In the genomic region with DNA sequence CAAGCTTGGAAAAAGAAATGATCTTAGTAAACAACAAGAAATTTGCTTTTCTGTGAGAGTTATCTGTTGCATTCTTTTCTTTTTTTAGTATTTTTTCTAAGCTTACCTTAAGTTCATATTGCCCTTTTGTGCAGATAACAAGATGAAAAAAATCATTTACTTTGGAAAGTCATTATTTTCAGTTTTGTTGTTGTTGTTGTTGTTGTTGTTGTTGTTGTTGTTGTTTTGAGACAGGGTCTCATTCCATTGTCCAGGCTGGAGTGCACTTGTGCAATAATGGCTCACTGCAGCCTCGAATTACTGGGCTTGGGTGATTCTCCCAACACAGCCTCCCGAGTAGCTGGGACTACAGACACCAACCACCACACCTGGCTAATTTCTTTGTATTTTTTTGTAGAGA, we compare ENCODE assay signal across 17 cellular contexts. TPM values are rescaled to one million over a fixed set of nuclear protein-coding genes. Genes with fewer than 3 reads are reported as not detected.
DNase-seq lines count a peak whose midpoint lies in the region; ATAC-seq, FAIRE-seq and TF ChIP-seq lines count a peak whose summit lies in the region.
"Had no signal": no experiment of that assay in that cellular context is flagged by ENCODE, and none has a peak within 500 bp of the region (broad histone marks: within the 10 kb centered on the region; RNA-seq: fewer than 3 reads in every experiment).

No MANE protein-coding gene starts in this region.

- TF ChIP-seq RAD21 in HepG2 (CRISPR knock-in tag; IDR thresholded peaks at IDR 0.05): no peak
- TF ChIP-seq RAD21 in GM12878 (IDR thresholded peaks at IDR 0.05; ENCODE audit: insufficient read depth, low read depth, low read length): no peak

- H3K9me3 ChIP-seq in HepG2 (ENCODE audit: low read length): no peaks in the 10 kb centered on the region
- H3K9me3 ChIP-seq in right lobe of liver: no peaks in the 10 kb centered on the region
- no peaks in the 10 kb centered on the region for H3K9me3 ChIP-seq in GM12878 (replicated peaks; ENCODE audit: control insufficient read depth, insufficient read depth, low read length)
- H3K9me3 ChIP-seq in neutrophil: no peaks in the 10 kb centered on the region
- H3K9me3 ChIP-seq: Caco-2 had no signal

- DNase-seq in HepG2 (ENCODE audit: low spot score) (no peak), right lobe of liver (no peak), GM12878 (ENCODE audit: low read depth, low spot score) (no peak), ACHN (no peak), anterior cingulate cortex (lab: John Stamatoyannopoulos, UW) (no peak)
- DNase-seq: 8988T; Caco-2; Calu3; CD4-positive, alpha-beta T cell; CD8-positive, alpha-beta T cell; DMS79 treated with DMSO at 0.1 percent for 48 hours had no signal

- SMC1A ChIA-PET in GM12878 (lab: Charles Lee; ENCODE audit: uncharacterized antibody, unreplicated experiment): interaction anchor here (0.7 to 5.3 kb wide), 8 partner anchors 10 to 162 kb away, joined by 3 to 21 read pairs (median 3); partner anchors contain the start of gene STX11

- H3K27me3 ChIP-seq in HepG2 (ENCODE audit: control insufficient read depth in 1 of 2, insufficient read depth in 2 of 2, low read length in 2 of 2) (0 out of 5 replicates have a peak, but pooled peaks cover 0 to 1% of the 10 kb centered on the region in 2 experiments), right lobe of liver (no peaks in the 10 kb centered on the region), GM12878 (replicated peaks in 1 of 2; ENCODE audit: control insufficient read depth in 2 of 2, insufficient read depth in 2 of 2, low read length in 1 of 2) (no peaks in the 10 kb centered on the region), neutrophil (no peaks in the 10 kb centered on the region)
- H3K27me3 ChIP-seq: BLaER1 treated with 17β-estradiol and CSF1 and Interleukin-3, amounts not matched to agents 10 nM and 100 nM had no signal

- no peak overlapping the region for H3K27ac ChIP-seq in HepG2 (ENCODE audit: extremely low read length, insufficient read depth, low read length)
- no peak overlapping the region for H3K27ac ChIP-seq in right lobe of liver
- H3K27ac ChIP-seq in GM12878 (ENCODE audit: control insufficient read depth, insufficient read depth): no peak overlapping the region
- peak overlapping the region; percentile 88 for H3K27ac ChIP-seq in neutrophil
- H3K27ac ChIP-seq: BLaER1 treated with 17β-estradiol and CSF1 and Interleukin-3, amounts not matched to agents 10 nM and 100 nM; C4-2B had no signal

- H3K36me3 ChIP-seq in HepG2 (replicated peaks in 1 of 2; ENCODE audit: control insufficient read depth in 1 of 2, insufficient read depth in 2 of 2, low read length in 2 of 2): no peaks in the 10 kb centered on the region
- no peaks in the 10 kb centered on the region for H3K36me3 ChIP-seq in right lobe of liver
- no peaks in the 10 kb centered on the region for H3K36me3 ChIP-seq in GM12878 (ENCODE audit: control insufficient read depth in 2 of 2, insufficient read depth in 2 of 2, low read length in 1 of 2)
- H3K36me3 ChIP-seq in neutrophil: no peaks in the 10 kb centered on the region
- H3K36me3 ChIP-seq: BLaER1 treated with 17β-estradiol and CSF1 and Interleukin-3, amounts not matched to agents 10 nM and 100 nM had no signal

- H3K4me1 ChIP-seq in HepG2 (ENCODE audit: insufficient read depth, low read length) (0 out of 2 replicates have a peak, but pooled peaks cover 8% of the 10 kb centered on the region), right lobe of liver (peaks cover 0 to 4% (median 0%) of the 10 kb centered on the region in 4 donors), GM12878 (ENCODE audit: control insufficient read depth, insufficient read depth, low read length) (peaks cover 18% of the 10 kb centered on the region), neutrophil (ENCODE audit: control insufficient read depth in 1 of 2, insufficient read depth in 1 of 2, low read depth in 1 of 2, low read length in 1 of 2) (peaks cover 78 to 79% of the 10 kb centered on the region in 2 experiments)
- H3K4me1 ChIP-seq: Caco-2 had no signal

- ATAC-seq in HepG2 (no peak), right lobe of liver (no peak), GM12878 (no peak)
- ATAC-seq: CD8-positive, alpha-beta T cell had no signal

- H3K9ac ChIP-seq in HepG2 (ENCODE audit: insufficient read depth, low read depth, low read length) (no peak overlapping the region), GM12878 (ENCODE audit: control insufficient read depth, insufficient read depth, low read length) (no peak overlapping the region)
- H3K9ac ChIP-seq: BLaER1 treated with 17β-estradiol and CSF1 and Interleukin-3, amounts not matched to agents 10 nM and 100 nM had no signal

- no peak for FAIRE-seq in HepG2 (lab: Jason Lieb, UNC)
- no peak for FAIRE-seq in GM12878 (lab: Jason Lieb, UNC)
- FAIRE-seq: A204.1, D721Med, G401.6 had no signal

- RAD21 ChIA-PET in GM12878 (lab: Charles Lee; ENCODE audit: unreplicated experiment): interaction anchor here (0.9 to 4.3 kb wide), 3 partner anchors 18 to 76 kb away, joined by 3 to 21 read pairs (median 3); no protein-coding TSS in a partner anchor

- TF ChIP-seq CTCF in HepG2 (CRISPR knock-in tag; IDR thresholded peaks at IDR 0.05): no peak
- TF ChIP-seq CTCF in right lobe of liver (IDR thresholded peaks at IDR 0.05): no peak
- no peak for TF ChIP-seq CTCF in GM12878 (IDR thresholded peaks at IDR 0.05 in 2 of 3, conservative IDR thresholded peaks at IDR 0.05 in 1 of 3; ENCODE audit: control insufficient read depth in 2 of 3, extremely low read depth in 1 of 3, insufficient read depth in 1 of 3, low read depth in 3 of 3, low read length in 3 of 3)
- no peak for TF ChIP-seq CTCF in neutrophil (IDR thresholded peaks at IDR 0.05)

- H2AFZ ChIP-seq in HepG2 (ENCODE audit: low read length): no peak overlapping the region
- H2AFZ ChIP-seq in GM12878 (ENCODE audit: control insufficient read depth, low read depth, low read length): no peak overlapping the region

- H3K4me3 ChIP-seq in HepG2 (replicated peaks in 1 of 3; ENCODE audit: insufficient read depth in 1 of 3, low read depth in 2 of 3, low read length in 3 of 3) (no peak overlapping the region), right lobe of liver (no peak overlapping the region), GM12878 (peak overlapping the region; percentile 37; the same call in 1 of the 2 replicates), neutrophil (ENCODE audit: low read depth in 1 of 2, low read length in 1 of 2) (peak overlapping the region; percentile 62 to 81)
- H3K4me3 ChIP-seq: BLaER1 treated with 17β-estradiol and CSF1 and Interleukin-3, amounts not matched to agents 10 nM and 100 nM had no signal

- H3K79me2 ChIP-seq in HepG2 (ENCODE audit: insufficient read depth, low read length) (no peaks in the 10 kb centered on the region), GM12878 (ENCODE audit: control insufficient read depth, insufficient read depth, low read length) (no peaks in the 10 kb centered on the region)

- BruUV-seq in HepG2 (replicated peaks; lab: Mats Ljungman, UMichigan) (no TSS peak), GM12878 (replicated peaks; lab: Mats Ljungman, UMichigan) (no TSS peak)

- TF ChIP-seq POLR2A in HepG2 (IDR thresholded peaks at IDR 0.05; ENCODE audit: insufficient read depth in 1 of 2, low read depth in 2 of 2, low read length in 2 of 2): no peak
- TF ChIP-seq POLR2A in right lobe of liver (IDR thresholded peaks at IDR 0.05): no peak
- TF ChIP-seq POLR2A in GM12878 (IDR thresholded peaks at IDR 0.05; ENCODE audit: low read depth, low read length): no peak

- POLR2A ChIA-PET in HepG2 (lab: Yijun Ruan, JAX) (no interaction called here), GM12878 (lab: Charles Lee) (interaction anchor here (0.6 kb wide), 1 partner anchor 164 kb away, joined by 4 read pairs; no protein-coding TSS in a partner anchor)

- CTCF ChIA-PET in HepG2 (lab: Yijun Ruan, JAX; ENCODE audit: low intra/inter-chr PET ratio, low total read pairs) (no interaction called here), GM12878 (lab: Yijun Ruan, JAX) (interaction anchor here (0.7 to 1.4 kb wide), 4 partner anchors 12 to 298 kb away, joined by 3 to 6 read pairs (median 4); no protein-coding TSS in a partner anchor)

- WGBS in HepG2 (ENCODE audit: low lambda C conversion rate): 38% methylated on average over 2 of the region's 2 CpGs
- WGBS in right lobe of liver (ENCODE audit: insufficient coverage, low coverage, low lambda C conversion rate, missing lambda C conversion rate): 83% methylated on average over 2 of the region's 2 CpGs
- 48% methylated on average over 2 of the region's 2 CpGs for WGBS in GM12878 (ENCODE audit: insufficient coverage, insufficient replicate concordance, low lambda C conversion rate, missing lambda C conversion rate)

- no peak overlapping the region for H3K4me2 ChIP-seq in HepG2 (ENCODE audit: low read depth, low read length)
- no peak overlapping the region; the same call in 1 of the 2 replicates for H3K4me2 ChIP-seq in GM12878 (ENCODE audit: control insufficient read depth, insufficient read depth)

- intact Hi-C loops in HepG2 (cut with micrococcal nuclease; ENCODE audit: unreplicated experiment): no loop called here
- intact Hi-C loops in right lobe of liver (cut with DNase I): no loop called here
- intact Hi-C loops in GM12878 (cut with micrococcal nuclease; ENCODE audit: unreplicated experiment): no loop called here

- in situ Hi-C loops in HepG2 (cut with HindIII; ENCODE audit: extremely low pct_ligation_motif_present, low pct_unique_long_range_greater_than_20kb) (no loop called here), GM12878 (cut with MboI) (no loop called here), ACHN (cut with HindIII; ENCODE audit: low pct_ligation_motif_present, low pct_unique_long_range_greater_than_20kb, low sequenced_read_pairs) (no loop called here)

- TF ChIP-seq EP300 in HepG2 (IDR thresholded peaks at IDR 0.05; ENCODE audit: low read depth in 2 of 2, low read length in 2 of 2): no peak
- no peak for TF ChIP-seq EP300 in HepG2 (CRISPR knock-in tag; IDR thresholded peaks at IDR 0.05; ENCODE audit: borderline replicate concordance)
- no peak for TF ChIP-seq EP300 in GM12878 (IDR thresholded peaks at IDR 0.05; ENCODE audit: borderline replicate concordance in 1 of 2, control insufficient read depth in 1 of 2, low read depth in 2 of 2, low read length in 2 of 2)

- H4K20me1 ChIP-seq in HepG2 (ENCODE audit: insufficient read depth, low read length) (no peaks in the 10 kb centered on the region), GM12878 (ENCODE audit: control insufficient read depth, insufficient read depth) (no peaks in the 10 kb centered on the region)
- H4K20me1 ChIP-seq: BLaER1 treated with 17β-estradiol and CSF1 and Interleukin-3, amounts not matched to agents 10 nM and 100 nM had no signal

RNA-seq across cellular contexts. Expression of gene STX11, which starts 8.8 kb away (rescaled TPM):
- total RNA-seq in HepG2 (2016; rRNA removed; fragmentation: Illumina TruSeq; extraction: Trizol) (not detected in 2 replicates), right lobe of liver (1 to 10 TPM in 5 of 6 experiments, under 1 TPM in 1; 0.86 to 7.4 (median 4.1) TPM), GM12878 (2014; rRNA removed) (21.3 and 22.0 TPM in 2 replicates), GM12878 (2014; rRNA removed; fragmentation: Illumina TruSeq; extraction: Trizol) (9.2 and 10.1 TPM in 2 replicates), GM12878 (2021) (20.9 and 23.2 TPM in 2 replicates)
- total RNA-seq in HepG2 (2016; cell fraction: cytosol; rRNA removed; fragmentation: Illumina TruSeq; extraction: Trizol; ENCODE audit: low read depth): not detected in 2 replicates
- not detected in 2 replicates for total RNA-seq in HepG2 (2016; cell fraction: insoluble cytoplasmic fraction; rRNA removed; fragmentation: Illumina TruSeq; extraction: Trizol)
- total RNA-seq in HepG2 (2016; cell fraction: membrane; rRNA removed; fragmentation: Illumina TruSeq; extraction: Trizol): not detected in 2 replicates
- not detected in 2 replicates for total RNA-seq in HepG2 (2016; cell fraction: nucleus; rRNA removed; fragmentation: Illumina TruSeq; extraction: Trizol)
- polyA plus RNA-seq in HepG2 (2011; rRNA removed) (0.03 and 0.07 TPM in 2 replicates), GM12878 (2011; rRNA removed) (34.2 and 35.3 TPM in 2 replicates), GM12878 (2014; fragmentation: Illumina TruSeq; extraction: Trizol) (9.9 and 11.0 TPM in 2 replicates), GM12878 (2014; fragmentation: Nextera tagmentation; extraction: Ambion mirVana) (1 to 10 TPM in 1 of 2 experiments, under 1 TPM in 1; 0.66 to 2.3 TPM), GM12878 (2014; rRNA removed) (17.8 and 18.2 TPM in 2 replicates), GM12878 (2016; fragmentation: Nextera tagmentation; extraction: Ambion mirVana) (10 to 100 TPM; 37.7 to 38.1 TPM)
- polyA plus RNA-seq in HepG2 (2011; cell fraction: cytosol; rRNA removed): 0.04 TPM in 2 replicates
- polyA plus RNA-seq in HepG2 (2011; cell fraction: nucleus; rRNA removed): 0.13 TPM in 1 of 2 replicates, not detected in the other
- polyA plus RNA-seq in HepG2 (2012): 0.07 TPM in 1 of 2 replicates, not detected in the other
- polyA plus RNA-seq in HepG2 (2016; cell fraction: cytosol; fragmentation: Illumina TruSeq; extraction: Trizol; ENCODE audit: low read depth): not detected in 2 replicates
- not detected in 2 replicates for polyA plus RNA-seq in HepG2 (2016; cell fraction: insoluble cytoplasmic fraction; fragmentation: Illumina TruSeq; extraction: Trizol; ENCODE audit: low read depth)
- polyA plus RNA-seq in HepG2 (2016; cell fraction: membrane; fragmentation: Illumina TruSeq; extraction: Trizol; ENCODE audit: low read depth): not detected in 2 replicates
- polyA plus RNA-seq in HepG2 (2016; cell fraction: nucleus; fragmentation: Illumina TruSeq; extraction: Trizol; ENCODE audit: insufficient read depth, low read depth): not detected in 2 replicates
- polyA minus RNA-seq in HepG2 (2011; rRNA and poly(A)+ RNA removed; ENCODE audit: low replicate concordance): 1.4 TPM in 1 of 2 replicates, not detected in the other
- polyA minus RNA-seq in HepG2 (2011; cell fraction: cytosol; rRNA and poly(A)+ RNA removed): 0.44 TPM in 1 of 2 replicates, not detected in the other
- polyA minus RNA-seq in HepG2 (2011; cell fraction: nucleus; rRNA and poly(A)+ RNA removed): not detected in 2 replicates
- total RNA-seq in GM12878 (2013; cell fraction: nucleolus; rRNA removed): 23.8 and 25.7 TPM in 2 replicates
- 8.4 TPM for polyA plus RNA-seq in GM12878 (2011; ENCODE audit: low read depth)
- 34.9 and 44.9 TPM in 2 replicates for polyA plus RNA-seq in GM12878 (2011; cell fraction: cytosol; rRNA removed)
- polyA plus RNA-seq in GM12878 (2011; cell fraction: nucleus; rRNA removed): 25.4 and 30.4 TPM in 2 replicates
- polyA plus RNA-seq in GM12878 (2012): 14.9 and 16.3 TPM in 2 replicates
- polyA minus RNA-seq in GM12878 (2011; rRNA and poly(A)+ RNA removed): 34.6 and 59.5 TPM in 2 replicates
- polyA minus RNA-seq in GM12878 (2011; cell fraction: cytosol; rRNA and poly(A)+ RNA removed): 21.9 and 22.6 TPM in 2 replicates
- 13.5 and 24.3 TPM in 2 replicates for polyA minus RNA-seq in GM12878 (2011; cell fraction: nucleus; rRNA and poly(A)+ RNA removed)

RNA-seq across cellular contexts. Expression of gene SF3B5, which starts 46.1 kb away (rescaled TPM):
- 263 and 346 TPM in 2 replicates for total RNA-seq in HepG2 (2016; rRNA removed; fragmentation: Illumina TruSeq; extraction: Trizol)
- total RNA-seq in HepG2 (2016; cell fraction: cytosol; rRNA removed; fragmentation: Illumina TruSeq; extraction: Trizol; ENCODE audit: low read depth): 104 and 124 TPM in 2 replicates
- 265 and 405 TPM in 2 replicates for total RNA-seq in HepG2 (2016; cell fraction: insoluble cytoplasmic fraction; rRNA removed; fragmentation: Illumina TruSeq; extraction: Trizol)
- 116 and 142 TPM in 2 replicates for total RNA-seq in HepG2 (2016; cell fraction: membrane; rRNA removed; fragmentation: Illumina TruSeq; extraction: Trizol)
- total RNA-seq in HepG2 (2016; cell fraction: nucleus; rRNA removed; fragmentation: Illumina TruSeq; extraction: Trizol): 87.5 and 103 TPM in 2 replicates
- 292 and 294 TPM in 2 replicates for polyA plus RNA-seq in HepG2 (2011; rRNA removed)
- polyA plus RNA-seq in HepG2 (2011; cell fraction: cytosol; rRNA removed): 334 and 504 TPM in 2 replicates
- polyA plus RNA-seq in HepG2 (2011; cell fraction: nucleus; rRNA removed): 112 and 124 TPM in 2 replicates
- 110 and 133 TPM in 2 replicates for polyA plus RNA-seq in HepG2 (2012)
- 115 and 146 TPM in 2 replicates for polyA plus RNA-seq in HepG2 (2016; cell fraction: cytosol; fragmentation: Illumina TruSeq; extraction: Trizol; ENCODE audit: low read depth)
- 417 and 449 TPM in 2 replicates for polyA plus RNA-seq in HepG2 (2016; cell fraction: insoluble cytoplasmic fraction; fragmentation: Illumina TruSeq; extraction: Trizol; ENCODE audit: low read depth)
- 111 and 138 TPM in 2 replicates for polyA plus RNA-seq in HepG2 (2016; cell fraction: membrane; fragmentation: Illumina TruSeq; extraction: Trizol; ENCODE audit: low read depth)
- 162 and 180 TPM in 2 replicates for polyA plus RNA-seq in HepG2 (2016; cell fraction: nucleus; fragmentation: Illumina TruSeq; extraction: Trizol; ENCODE audit: insufficient read depth, low read depth)
- polyA minus RNA-seq in HepG2 (2011; rRNA and poly(A)+ RNA removed; ENCODE audit: low replicate concordance): 275 and 292 TPM in 2 replicates
- polyA minus RNA-seq in HepG2 (2011; cell fraction: cytosol; rRNA and poly(A)+ RNA removed): 65.1 and 84.0 TPM in 2 replicates
- 34.2 and 34.9 TPM in 2 replicates for polyA minus RNA-seq in HepG2 (2011; cell fraction: nucleus; rRNA and poly(A)+ RNA removed)
- total RNA-seq in right lobe of liver: 100 to 1,000 TPM in 2 of 6 experiments, 10 to 100 TPM in 4; 59.2 to 206 (median 70.6) TPM
- 22.1 and 31.4 TPM in 2 replicates for total RNA-seq in GM12878 (2013; cell fraction: nucleolus; rRNA removed)
- 275 and 288 TPM in 2 replicates for total RNA-seq in GM12878 (2014; rRNA removed)
- 208 and 220 TPM in 2 replicates for total RNA-seq in GM12878 (2014; rRNA removed; fragmentation: Illumina TruSeq; extraction: Trizol)
- 259 and 261 TPM in 2 replicates for total RNA-seq in GM12878 (2021)
- polyA plus RNA-seq in GM12878 (2011; ENCODE audit: low read depth): 210 TPM
- 131 and 269 TPM in 2 replicates for polyA plus RNA-seq in GM12878 (2011; rRNA removed)
- 502 and 575 TPM in 2 replicates for polyA plus RNA-seq in GM12878 (2011; cell fraction: cytosol; rRNA removed)
- 221 and 222 TPM in 2 replicates for polyA plus RNA-seq in GM12878 (2011; cell fraction: nucleus; rRNA removed)
- polyA plus RNA-seq in GM12878 (2012): 198 and 217 TPM in 2 replicates
- polyA plus RNA-seq in GM12878 (2014; fragmentation: Illumina TruSeq; extraction: Trizol): 107 and 336 TPM in 2 replicates
- polyA plus RNA-seq in GM12878 (2014; fragmentation: Nextera tagmentation; extraction: Ambion mirVana): 100 to 1,000 TPM; 700 to 864 TPM
- 346 and 373 TPM in 2 replicates for polyA plus RNA-seq in GM12878 (2014; rRNA removed)
- polyA plus RNA-seq in GM12878 (2016; fragmentation: Nextera tagmentation; extraction: Ambion mirVana): 100 to 1,000 TPM; 423 to 467 TPM
- 145 and 211 TPM in 2 replicates for polyA minus RNA-seq in GM12878 (2011; rRNA and poly(A)+ RNA removed)
- 58.7 and 78.2 TPM in 2 replicates for polyA minus RNA-seq in GM12878 (2011; cell fraction: cytosol; rRNA and poly(A)+ RNA removed)
- 61.8 and 82.0 TPM in 2 replicates for polyA minus RNA-seq in GM12878 (2011; cell fraction: nucleus; rRNA and poly(A)+ RNA removed)

Comparison
In these comparisons a context has a peak if more than half of its experiments do, and no peak if none do; other contexts are left out.
1. H3K4me3 ChIP-seq: peak in GM12878 (single experiment) and neutrophil (2 of 2); none in HepG2 (0 of 3) and right lobe of liver (0 of 3).